In the genomic region with DNA sequence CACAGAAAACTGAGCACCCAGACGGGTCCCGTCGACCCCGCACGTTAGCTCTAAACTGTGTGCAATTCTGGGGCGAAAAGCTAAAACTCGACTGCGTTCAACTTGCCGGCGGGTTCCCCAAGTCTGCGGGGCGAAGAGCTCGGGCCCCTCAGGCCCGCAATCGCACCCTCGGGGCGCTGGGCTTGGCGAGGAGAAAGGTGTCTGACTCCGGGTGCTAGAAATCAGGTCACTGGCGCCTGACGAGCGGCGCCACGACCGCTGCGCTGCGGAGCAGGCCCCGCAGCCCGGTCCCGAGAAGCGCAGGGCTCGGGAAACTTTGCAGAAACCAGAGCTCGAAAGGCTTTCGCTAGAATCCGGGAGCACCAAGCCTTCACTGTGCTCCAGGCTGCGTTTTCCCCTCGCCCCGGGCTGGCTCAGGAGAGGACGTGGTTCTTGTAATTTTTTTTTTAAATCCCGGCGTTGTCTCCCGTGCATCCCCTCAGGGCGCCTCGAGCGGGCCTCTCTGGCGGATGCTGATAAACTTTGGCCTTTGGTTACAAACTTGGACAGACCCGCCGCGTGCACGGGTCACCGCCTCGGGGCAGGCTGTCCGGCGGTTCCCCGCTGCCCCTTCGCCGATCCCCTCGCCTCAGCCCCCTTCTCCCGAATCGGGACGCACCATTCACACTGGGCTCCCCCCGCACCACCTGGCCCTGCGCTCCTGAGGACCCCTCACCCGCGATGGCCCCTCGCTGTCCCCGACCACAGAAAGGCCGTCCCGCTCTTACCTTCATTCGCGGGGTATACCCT, we compare ENCODE assay signal across 8 cellular contexts. TPM values are rescaled to one million over a fixed set of nuclear protein-coding genes. Genes with fewer than 3 reads are reported as not detected.
DNase-seq lines count a peak whose midpoint lies in the region; ATAC-seq and TF ChIP-seq lines count a peak whose summit lies in the region.

No MANE protein-coding gene starts in this region.

- peak overlapping the region; percentile 84 for H2AFZ ChIP-seq in Loucy (ENCODE audit: low read length)

- H3K27ac Mint-ChIP-seq in natural killer cell: peak overlapping the region; percentile 89 to 96

- WGBS in urinary bladder: under 1% methylated on average over 71 of the region's 71 CpGs

- H3K4me2 ChIP-seq in Loucy (ENCODE audit: low read depth, low read length, poor library complexity, severe bottlenecking): peak overlapping the region; percentile 99

- ATAC-seq in GM21723 (IDR thresholded peaks at IDR 0.05; ENCODE audit: unreplicated experiment): peak; percentile 15
- ATAC-seq in natural killer cell: peak; percentile 13 to 17 (median 15)

- H3K36me3 Mint-ChIP-seq in natural killer cell: no peaks in the 10 kb centered on the region

- H3K79me2 ChIP-seq in Loucy (ENCODE audit: insufficient read depth, low read length): peaks cover 18% of the 10 kb centered on the region; the same call in 1 of the 2 replicates

- H3K4me3 ChIP-seq in Loucy (ENCODE audit: low read length, poor library complexity, severe bottlenecking) (peak overlapping the region; percentile 88), fibroblast of pulmonary artery (replicated peaks; ENCODE audit: low read depth, low read length) (peak overlapping the region; percentile 65), urinary bladder (ENCODE audit: low read depth, low read length) (peak overlapping the region; percentile 65)

- H3K27me3 Mint-ChIP-seq in natural killer cell (ENCODE audit: low read depth in 2 of 2): peaks cover 33 to 39% of the 10 kb centered on the region in 2 donors

- H3K4me3 Mint-ChIP-seq in natural killer cell: peak overlapping the region; percentile 86

- H3F3A ChIP-seq in Loucy (ENCODE audit: low read depth): no peaks in the 10 kb centered on the region

- no peaks in the 10 kb centered on the region for H3K27me3 ChIP-seq in Loucy (ENCODE audit: insufficient read depth, low read length, poor library complexity, severe bottlenecking)

- H3K36me3 ChIP-seq in Loucy (ENCODE audit: insufficient read depth, low read length) (no peaks in the 10 kb centered on the region), urinary bladder (ENCODE audit: insufficient read depth) (peaks cover 2% of the 10 kb centered on the region)

- H3K9me2 ChIP-seq in Loucy (replicated peaks; ENCODE audit: low read depth, low read length): no peaks in the 10 kb centered on the region

- H3K9me3 Mint-ChIP-seq in natural killer cell: no peaks in the 10 kb centered on the region

- H3K27ac ChIP-seq in urinary bladder (ENCODE audit: low read depth): no peak overlapping the region

- H4K20me1 ChIP-seq in Loucy (ENCODE audit: insufficient read depth, low read length, poor library complexity, severe bottlenecking): no peaks in the 10 kb centered on the region

- intact Hi-C loops in natural killer cell (cut with micrococcal nuclease): loop anchor here (1.0 to 10.0 kb wide), 6 partner anchors 39 to 1837 kb away; no protein-coding TSS in a partner anchor

- H3K4me1 Mint-ChIP-seq in natural killer cell: peaks cover 34 to 61% of the 10 kb centered on the region in 2 donors

- H3K4me1 ChIP-seq in Loucy (ENCODE audit: insufficient read depth, low read length, poor library complexity, severe bottlenecking) (peaks cover 21% of the 10 kb centered on the region), urinary bladder (ENCODE audit: insufficient read depth) (no peaks in the 10 kb centered on the region)

- DNase-seq in GM04503 (ENCODE audit: low read depth): peak; percentile 4
- peak; percentile 51 to 59 for DNase-seq in activated T-cell treated with anti-CD3 and anti-CD28 coated beads, Interleukin-2, amount 50 U/mL, for 48 hours
- peak; percentile 38 for DNase-seq in fibroblast of pulmonary artery (ENCODE audit: low read depth)
- DNase-seq in natural killer cell: peak; percentile 45
- no peak for DNase-seq in NCI-H128 (lab: John Stamatoyannopoulos, UW; ENCODE audit: unreplicated experiment)

- peak overlapping the region; percentile 72 for H3K9ac ChIP-seq in Loucy (ENCODE audit: low read depth, low read length, poor library complexity, severe bottlenecking)

- TF ChIP-seq CTCF in Loucy (conservative IDR thresholded peaks at IDR 0.05; ENCODE audit: low read length): no peak
- TF ChIP-seq CTCF in fibroblast of pulmonary artery (IDR thresholded peaks at IDR 0.05; ENCODE audit: low read length, missing control alignments): no peak
- no peak for TF ChIP-seq CTCF in natural killer cell (IDR thresholded peaks at IDR 0.05)

- H3K9me3 ChIP-seq in Loucy (ENCODE audit: insufficient read depth, low read depth, low read length): no peaks in the 10 kb centered on the region

RNA-seq across cellular contexts. Expression of a gene that starts 0.5 kb away (rescaled TPM):
- total RNA-seq in natural killer cell (10 to 100 TPM; 27.2 to 48.6 (median 44.7) TPM), urinary bladder (41.3 TPM)
- 6.5 TPM for polyA plus RNA-seq in urinary bladder
